Comparison of ENCODE assay signal across 1 cellular context in genomic region chr6:71349395-71349794, GRCh38.
TF ChIP-seq lines count a peak whose summit lies in the region.

No MANE protein-coding gene starts in this region.

TF ChIP-seq in H1, 55 proteins besides CTCF, POLR2A, EP300 and RAD21 (continued from another document):
- TF ChIP-seq TEAD4 (IDR thresholded peaks at IDR 0.05; ENCODE audit: low read depth, low read length) = no peak
